Comparison of ENCODE assay signal across 22 cellular contexts in genomic region chr2:206088248-206088647, GRCh38. TPM values are rescaled to one million over a fixed set of nuclear protein-coding genes. Genes with fewer than 3 reads are reported as not detected.
A peak's percentile ranks its signal among the peaks of the same experiment; 100 is the strongest.
DNase-seq lines count a peak whose midpoint lies in the region; ATAC-seq and TF ChIP-seq lines count a peak whose summit lies in the region.
"Had no signal": no experiment of that assay in that cellular context is flagged by ENCODE, and none has a peak within 500 bp of the region (broad histone marks: within the 10 kb centered on the region; RNA-seq: fewer than 3 reads in every experiment).

No MANE protein-coding gene starts in this region.

- H3K9me3 Mint-ChIP-seq in activated naive CD8-positive, alpha-beta T cell (ENCODE audit: low read depth): no peaks in the 10 kb centered on the region
- H3K9me3 Mint-ChIP-seq in activated naive CD8-positive, alpha-beta T cell treated with anti-CD3 and anti-CD28 coated beads, Interleukin-2, amount 50 U/mL, for 24 hours: no peaks in the 10 kb centered on the region
- H3K9me3 Mint-ChIP-seq: memory B cell had no signal

- peaks cover 3% of the 10 kb centered on the region for H3F3A ChIP-seq in Loucy (ENCODE audit: low read depth)

- H3K4me1 ChIP-seq in Loucy (ENCODE audit: insufficient read depth, low read length, poor library complexity, severe bottlenecking): peaks cover 30% of the 10 kb centered on the region
- peaks cover 8% of the 10 kb centered on the region for H3K4me1 ChIP-seq in effector memory CD4-positive, alpha-beta T cell (ENCODE audit: control insufficient read depth, insufficient read depth, low read length, poor library complexity, severe bottlenecking)
- H3K4me1 ChIP-seq in psoas muscle: peaks cover 8% of the 10 kb centered on the region
- H3K4me1 ChIP-seq: SJSA1 had no signal

- H3K36me3 ChIP-seq in Loucy (ENCODE audit: insufficient read depth, low read length): no peaks in the 10 kb centered on the region; the same call in 1 of the 2 replicates
- H3K36me3 ChIP-seq in effector memory CD4-positive, alpha-beta T cell (ENCODE audit: control insufficient read depth, insufficient read depth, low read length): no peaks in the 10 kb centered on the region
- H3K36me3 ChIP-seq in psoas muscle (ENCODE audit: insufficient read depth in 1 of 2, low read depth in 1 of 2): peaks cover 0 to 20% of the 10 kb centered on the region in 2 donors

- peaks cover 2% of the 10 kb centered on the region for H3K36me3 Mint-ChIP-seq in activated naive CD8-positive, alpha-beta T cell
- no peaks in the 10 kb centered on the region for H3K36me3 Mint-ChIP-seq in activated naive CD8-positive, alpha-beta T cell treated with anti-CD3 and anti-CD28 coated beads, Interleukin-2, amount 50 U/mL, for 24 hours (ENCODE audit: low read depth)
- H3K36me3 Mint-ChIP-seq: memory B cell had no signal

- H4K20me1 ChIP-seq in Loucy (ENCODE audit: insufficient read depth, low read length, poor library complexity, severe bottlenecking): peaks cover 5% of the 10 kb centered on the region

- no peaks in the 10 kb centered on the region for H3K9me3 ChIP-seq in Loucy (ENCODE audit: insufficient read depth, low read depth, low read length)
- H3K9me3 ChIP-seq in effector memory CD4-positive, alpha-beta T cell (ENCODE audit: control insufficient read depth, low read length): no peaks in the 10 kb centered on the region
- H3K9me3 ChIP-seq in psoas muscle: no peaks in the 10 kb centered on the region
- H3K9me3 ChIP-seq: SJSA1, tibial artery had no signal

- intact Hi-C loops in psoas muscle (cut with DNase I): loop anchor here in 1 of 2 donors (5.0 kb wide), 1 partner anchor 69 kb away; the partner anchor contains the start of genes EEF1B2 and NDUFS1

- H3K79me2 ChIP-seq in Loucy (ENCODE audit: insufficient read depth, low read length): peaks cover 76% of the 10 kb centered on the region

- H3K27me3 ChIP-seq in Loucy (ENCODE audit: insufficient read depth, low read length, poor library complexity, severe bottlenecking) (no peaks in the 10 kb centered on the region), psoas muscle (ENCODE audit: insufficient read depth in 3 of 3, low read length in 2 of 3) (no peaks in the 10 kb centered on the region)
- H3K27me3 ChIP-seq in effector memory CD4-positive, alpha-beta T cell (replicated peaks; ENCODE audit: control insufficient read depth, insufficient read depth, low read length, poor library complexity, severe bottlenecking): no peaks in the 10 kb centered on the region
- H3K27me3 ChIP-seq: SJSA1, tibial artery had no signal

- H3K4me3 ChIP-seq in Loucy (ENCODE audit: low read length, poor library complexity, severe bottlenecking) (peak overlapping the region; percentile 97), psoas muscle (peak overlapping the region; percentile 88)
- H3K4me3 ChIP-seq in effector memory CD4-positive, alpha-beta T cell (ENCODE audit: insufficient read depth, low read depth, low read length, poor library complexity, severe bottlenecking): no peak overlapping the region
- H3K4me3 ChIP-seq: SJSA1, tibial artery had no signal

- no peak overlapping the region for H2AFZ ChIP-seq in Loucy (ENCODE audit: low read length)

- H3K9ac ChIP-seq in Loucy (ENCODE audit: low read depth, low read length, poor library complexity, severe bottlenecking): peak overlapping the region; percentile 100

- H3K9me2 ChIP-seq in Loucy (replicated peaks; ENCODE audit: low read depth, low read length): no peaks in the 10 kb centered on the region

- peaks cover 31% of the 10 kb centered on the region for H3K4me1 Mint-ChIP-seq in activated naive CD8-positive, alpha-beta T cell (ENCODE audit: low read depth)
- H3K4me1 Mint-ChIP-seq in activated naive CD8-positive, alpha-beta T cell treated with anti-CD3 and anti-CD28 coated beads, Interleukin-2, amount 50 U/mL, for 24 hours: peaks cover 34% of the 10 kb centered on the region

- H3K4me2 ChIP-seq in Loucy (ENCODE audit: low read depth, low read length, poor library complexity, severe bottlenecking): peak overlapping the region; percentile 69

- ATAC-seq in activated naive CD8-positive, alpha-beta T cell treated with anti-CD3 and anti-CD28 coated beads, Interleukin-2, amount 50 U/mL, for 24 hours: no peak
- no peak for ATAC-seq in psoas muscle
- no peak for ATAC-seq in GM21786 (IDR thresholded peaks at IDR 0.05; ENCODE audit: unreplicated experiment)
- ATAC-seq in HG02938 (IDR thresholded peaks at IDR 0.05; ENCODE audit: unreplicated experiment): no peak
- ATAC-seq: Panc1 had no signal

- TF ChIP-seq CTCF in Loucy (conservative IDR thresholded peaks at IDR 0.05; ENCODE audit: low read length) (no peak), psoas muscle (IDR thresholded peaks at IDR 0.05) (no peak)

- peak overlapping the region; percentile 10 for H3K4me3 Mint-ChIP-seq in activated naive CD8-positive, alpha-beta T cell
- H3K4me3 Mint-ChIP-seq in activated naive CD8-positive, alpha-beta T cell treated with anti-CD3 and anti-CD28 coated beads, Interleukin-2, amount 50 U/mL, for 24 hours: no peak overlapping the region
- H3K4me3 Mint-ChIP-seq: memory B cell had no signal

- no peaks in the 10 kb centered on the region for H3K27me3 Mint-ChIP-seq in activated naive CD8-positive, alpha-beta T cell
- H3K27me3 Mint-ChIP-seq in activated naive CD8-positive, alpha-beta T cell treated with anti-CD3 and anti-CD28 coated beads, Interleukin-2, amount 50 U/mL, for 24 hours: no peaks in the 10 kb centered on the region
- H3K27me3 Mint-ChIP-seq: memory B cell had no signal

- TF ChIP-seq POLR2A in erythroblast (IDR thresholded peaks at IDR 0.05; ENCODE audit: low read length): no peak

- H3K27ac Mint-ChIP-seq in activated naive CD8-positive, alpha-beta T cell: peak overlapping the region; percentile 46
- H3K27ac Mint-ChIP-seq in activated naive CD8-positive, alpha-beta T cell treated with anti-CD3 and anti-CD28 coated beads, Interleukin-2, amount 50 U/mL, for 24 hours: no peak overlapping the region
- H3K27ac Mint-ChIP-seq: memory B cell had no signal

- H3K27ac ChIP-seq in effector memory CD4-positive, alpha-beta T cell (ENCODE audit: insufficient read depth, low read length, poor library complexity, severe bottlenecking): peak overlapping the region; percentile 46
- no peak overlapping the region for H3K27ac ChIP-seq in psoas muscle
- H3K27ac ChIP-seq: SJSA1 had no signal

- no peak for DNase-seq in activated naive CD8-positive, alpha-beta T cell treated with anti-CD3 and anti-CD28 coated beads, Interleukin-2, amount 50 U/mL, for 24 hours
- no peak for DNase-seq in effector memory CD4-positive, alpha-beta T cell
- DNase-seq in psoas muscle (no peak), erythroblast (lab: John Stamatoyannopoulos, UW) (no peak)
- DNase-seq: ACHN; activated gamma-delta T cell; anterior cingulate cortex; H7; NCI-H1417 treated with DMSO at 0.1 percent for 48 hours; NCI-H2171 treated with DMSO at 0.1 percent for 48 hours; retina; stimulated activated CD4-positive, alpha-beta T cell treated with anti-CD3 and anti-CD28 coated beads, Interleukin-15, amount 100 ng/mL, for 24 hours; stimulated activated naive CD4-positive, alpha-beta T cell; T-helper 9 cell; tibial artery had no signal

RNA-seq across cellular contexts. Expression of gene INO80D, which starts 2.3 kb away (rescaled TPM):
- total RNA-seq in psoas muscle: 10 to 100 TPM; 15.4 to 17.7 (median 16.5) TPM
- 1 to 10 TPM; 1.7 to 4.0 (median 2.4) TPM for polyA plus RNA-seq in psoas muscle
